ENCODE assay signal across 2 cellular contexts in the genomic region with DNA sequence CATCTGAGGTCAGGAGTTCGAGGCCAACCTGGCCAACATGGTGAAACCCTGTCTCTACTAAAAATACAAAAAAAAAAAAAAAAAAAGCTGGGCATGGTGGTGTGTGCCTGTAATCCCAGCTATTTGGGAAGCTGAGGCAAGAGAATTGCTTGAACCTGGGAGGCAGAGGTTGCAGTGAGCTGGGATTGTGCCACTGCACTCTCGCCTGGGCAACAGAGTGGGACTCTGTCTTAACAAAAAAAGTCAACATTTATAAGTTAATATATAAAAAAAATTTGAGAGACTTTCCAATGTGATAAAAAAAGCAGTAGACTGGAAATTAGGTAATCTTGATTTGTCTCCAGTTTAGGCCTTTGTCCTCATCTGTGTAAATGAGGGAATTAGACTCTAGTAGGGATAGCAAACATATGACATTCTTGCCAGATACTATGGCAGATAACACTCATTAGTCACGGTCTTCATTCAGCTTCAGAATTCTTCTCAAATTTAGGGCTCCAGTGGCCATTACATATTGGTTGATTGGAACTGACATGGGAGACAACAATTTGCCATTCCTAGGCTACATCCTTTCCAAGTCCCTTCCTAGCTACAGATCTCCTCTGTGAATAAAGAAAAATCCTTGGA.
TF ChIP-seq lines count a peak whose summit lies in the region.

No MANE protein-coding gene starts in this region.

TF ChIP-seq in SK-N-SH treated with all-trans-retinoic acid at 6 μM for 48 hours, 23 proteins besides CTCF, POLR2A, EP300 and RAD21:
- TF ChIP-seq ISL1 (CRISPR knock-in tag; IDR thresholded peaks at IDR 0.05) (peak; percentile 76), SNAI2 (CRISPR knock-in tag; IDR thresholded peaks at IDR 0.05) (0 out of 2 replicates have a peak, but pooled peaks have one; percentile 66), ESRRG (CRISPR knock-in tag; IDR thresholded peaks at IDR 0.05) (0 out of 2 replicates have a peak, but pooled peaks have one; percentile 48), GLIS3 (CRISPR knock-in tag; IDR thresholded peaks at IDR 0.05) (0 out of 2 replicates have a peak, but pooled peaks have one; percentile 32)
- TF ChIP-seq, protein P1, sequence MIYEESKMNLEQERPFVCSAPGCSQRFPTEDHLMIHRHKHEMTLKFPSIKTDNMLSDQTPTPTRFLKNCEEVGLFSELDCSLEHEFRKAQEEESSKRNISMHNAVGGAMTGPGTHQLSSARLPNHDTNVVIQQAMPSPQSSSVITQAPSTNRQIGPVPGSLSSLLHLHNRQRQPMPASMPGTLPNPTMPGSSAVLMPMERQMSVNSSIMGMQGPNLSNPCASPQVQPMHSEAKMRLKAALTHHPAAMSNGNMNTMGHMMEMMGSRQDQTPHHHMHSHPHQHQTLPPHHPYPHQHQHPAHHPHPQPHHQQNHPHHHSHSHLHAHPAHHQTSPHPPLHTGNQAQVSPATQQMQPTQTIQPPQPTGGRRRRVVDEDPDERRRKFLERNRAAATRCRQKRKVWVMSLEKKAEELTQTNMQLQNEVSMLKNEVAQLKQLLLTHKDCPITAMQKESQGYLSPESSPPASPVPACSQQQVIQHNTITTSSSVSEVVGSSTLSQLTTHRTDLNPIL (CRISPR knock-in tag; IDR thresholded peaks at IDR 0.05; ENCODE audit: low read depth), result 0 out of 2 replicates have a peak, but pooled peaks have one; percentile 31

TF ChIP-seq in HepG2, 621 proteins besides CTCF, POLR2A, EP300 and RAD21:
- TF ChIP-seq ZNF317 (CRISPR knock-in tag; IDR thresholded peaks at IDR 0.05), result 0 out of 2 replicates have a peak, but pooled peaks have one; percentile 53
TF ChIP-seq in HepG2: peak in this region for 1; not testable (repeated sequence) for 620.
